17 cellular contexts compared by ENCODE assay signal in the genomic region with DNA sequence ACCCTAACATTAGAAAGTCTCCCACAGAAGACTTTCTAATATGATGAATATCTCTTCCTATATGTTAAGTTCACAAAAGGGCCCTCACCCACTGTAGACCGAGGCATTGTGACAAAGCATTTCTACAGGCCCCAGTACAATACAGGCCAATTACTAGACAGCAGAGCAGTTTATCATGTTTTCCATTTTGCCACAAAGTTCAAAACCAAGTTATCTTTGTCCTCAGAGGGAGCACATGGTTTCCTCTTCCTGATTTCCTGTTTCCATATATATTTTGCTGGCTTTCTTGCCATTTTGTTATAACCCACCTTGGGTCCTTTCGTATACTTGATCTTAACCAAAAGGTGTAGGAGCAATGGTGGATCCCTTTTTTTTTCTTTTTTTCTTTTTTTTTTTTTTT. TPM values are rescaled to one million over a fixed set of nuclear protein-coding genes. Genes with fewer than 3 reads are reported as not detected.
"Had no signal": no experiment of that assay in that cellular context is flagged by ENCODE, and none has a peak within 500 bp of the region (broad histone marks: within the 10 kb centered on the region; RNA-seq: fewer than 3 reads in every experiment).

No MANE protein-coding gene starts in this region.

- DNase-seq: activated CD4-positive, alpha-beta T cell treated with anti-CD3 and anti-CD28 coated beads, Interleukin-2, amount 10 ng/mL, durations not matched to agents 24 days and 14 days; activated naive CD4-positive, alpha-beta T cell treated with Interleukin-2 at 50 U/mL for 16 hours; adrenal gland; cerebellar nuclear complex; effector memory CD4-positive, alpha-beta T cell; esophagus squamous epithelium; heart right ventricle; left ventricle myocardium superior; nephron progenitor cell; stimulated activated CD4-positive, alpha-beta T cell treated with anti-CD3 and anti-CD28 coated beads, Interleukin-1b, Interleukin-23, amount 100 ng/mL, for 48 hours; stimulated activated CD8-positive, alpha-beta memory T cell treated with anti-CD3 and anti-CD28 coated beads, Interleukin-4, amount 100 ng/mL, for 48 hours; stimulated activated naive CD4-positive, alpha-beta T cell treated with Interleukin-2 at 50 U/mL for 16 hours; trophoblast cell had no signal

- H3K27ac Mint-ChIP-seq: activated CD4-positive, alpha-beta T cell treated with anti-CD3 and anti-CD28 coated beads, Interleukin-2, amount 10 ng/mL, durations not matched to agents 24 days and 14 days; progenitor cell of endocrine pancreas had no signal

- H3K27ac ChIP-seq: adrenal gland, esophagus squamous epithelium, heart right ventricle, suprapubic skin had no signal

- H3K4me3 Mint-ChIP-seq: activated CD4-positive, alpha-beta T cell treated with anti-CD3 and anti-CD28 coated beads, Interleukin-2, amount 10 ng/mL, durations not matched to agents 24 days and 14 days; nephron progenitor cell had no signal

- H3K4me3 ChIP-seq: adrenal gland, esophagus squamous epithelium, heart right ventricle, suprapubic skin had no signal

- H3K27me3 ChIP-seq: adrenal gland, esophagus squamous epithelium, heart right ventricle, suprapubic skin had no signal

- H3K9me3 ChIP-seq: adrenal gland, esophagus squamous epithelium, heart right ventricle, suprapubic skin had no signal

- H3K27me3 Mint-ChIP-seq: activated CD4-positive, alpha-beta T cell treated with anti-CD3 and anti-CD28 coated beads, Interleukin-2, amount 10 ng/mL, durations not matched to agents 24 days and 14 days; progenitor cell of endocrine pancreas had no signal

- H3K9me3 Mint-ChIP-seq: activated CD4-positive, alpha-beta T cell treated with anti-CD3 and anti-CD28 coated beads, Interleukin-2, amount 10 ng/mL, durations not matched to agents 24 days and 14 days; nephron progenitor cell had no signal

RNA-seq across cellular contexts. Expression of gene TNNC2, which starts 16.9 kb away (rescaled TPM):
- total RNA-seq: activated CD4-positive, alpha-beta T cell treated with anti-CD3 and anti-CD28 coated beads, Interleukin-2, amount 10 ng/mL, durations not matched to agents 24 days and 14 days; bronchial epithelial cell; left ventricle myocardium superior; progenitor cell of endocrine pancreas; T-helper 2 cell treated with Interferon-gamma antibody and Interleukin-4, amounts not matched to agents 100 ng/mL and 5 ng/mL, for 36 hours had no signal

RNA-seq across cellular contexts. Expression of gene WFDC3, which starts 18.5 kb away (rescaled TPM):
- total RNA-seq: activated CD4-positive, alpha-beta T cell treated with anti-CD3 and anti-CD28 coated beads, Interleukin-2, amount 10 ng/mL, durations not matched to agents 24 days and 14 days; bronchial epithelial cell; left ventricle myocardium superior; T-helper 2 cell treated with Interferon-gamma antibody and Interleukin-4, amounts not matched to agents 100 ng/mL and 5 ng/mL, for 36 hours had no signal
